In the genomic region with DNA sequence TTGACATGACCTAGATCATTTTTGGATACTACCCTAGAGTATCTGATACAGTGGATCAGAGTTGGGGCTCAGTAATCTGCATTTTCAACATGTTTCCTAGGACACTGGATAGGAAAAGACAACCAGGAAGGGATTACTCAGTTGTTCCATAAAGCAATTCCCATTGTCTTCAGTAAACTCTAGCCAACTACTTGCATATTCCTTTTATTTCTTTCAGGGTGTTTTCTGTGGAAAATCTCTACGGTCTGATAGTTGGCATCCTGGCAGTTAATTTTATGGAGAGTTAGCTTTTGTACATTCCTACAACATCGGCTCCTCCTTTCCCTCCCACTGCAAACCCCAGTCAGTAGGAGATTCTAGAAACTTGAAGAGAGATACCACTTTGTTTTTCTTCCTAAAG, we compare ENCODE assay signal across 15 cellular contexts.
"Had no signal": no experiment of that assay in that cellular context is flagged by ENCODE, and none has a peak within 500 bp of the region (broad histone marks: within the 10 kb centered on the region; RNA-seq: fewer than 3 reads in every experiment).

No MANE protein-coding gene starts in this region.

- H3K4me3 Mint-ChIP-seq: activated B cell treated with CpG ODN at 0.5 μM for 24 hours; activated CD4-positive, alpha-beta T cell treated with anti-CD3 and anti-CD28 coated beads, Interleukin-2, amount 10 ng/mL, durations not matched to agents 24 days and 14 days; activated T-helper 1 cell treated with anti-CD3 and anti-CD28 coated beads, Interleukin-12 subunit alpha, Interleukin-12 subunit beta, Interleukin-2, Interleukin-4 antibody, amounts not matched to agents 30 ng/mL and 10 ng/mL and 1 ng/mL, durations not matched to agents 14 hours and 24 hours and 36 hours; brain; endodermal cell had no signal

- DNase-seq: activated B cell treated with CpG ODN at 0.5 μM for 24 hours; activated CD4-positive, alpha-beta T cell treated with anti-CD3 and anti-CD28 coated beads, Interleukin-2, amount 10 ng/mL, durations not matched to agents 24 days and 14 days; activated naive CD4-positive, alpha-beta T cell; adrenal gland; endodermal cell; foreskin keratinocyte; left colon; posterior cingulate gyrus; stimulated activated CD4-positive, alpha-beta T cell treated with anti-CD3 and anti-CD28 coated beads, Interleukin-4, amount 100 ng/mL, for 1 hour; stimulated activated CD8-positive, alpha-beta memory T cell treated with anti-CD3 and anti-CD28 coated beads, Interleukin-4, amount 100 ng/mL, for 48 hours; stimulated activated naive CD8-positive, alpha-beta T cell treated with anti-CD3 and anti-CD28 coated beads, Interleukin-15, Interleukin-2, amounts not matched to agents 100 U/mL and 50 U/mL, for 24 hours; T-helper 2 cell had no signal

- H3K4me1 Mint-ChIP-seq: activated B cell treated with CpG ODN at 0.5 μM for 24 hours; activated CD4-positive, alpha-beta T cell treated with anti-CD3 and anti-CD28 coated beads, Interleukin-2, amount 10 ng/mL, durations not matched to agents 24 days and 14 days had no signal

- H3K9me3 Mint-ChIP-seq: activated B cell treated with CpG ODN at 0.5 μM for 24 hours; activated CD4-positive, alpha-beta T cell treated with anti-CD3 and anti-CD28 coated beads, Interleukin-2, amount 10 ng/mL, durations not matched to agents 24 days and 14 days; activated T-helper 1 cell treated with anti-CD3 and anti-CD28 coated beads, Interleukin-12 subunit alpha, Interleukin-12 subunit beta, Interleukin-2, Interleukin-4 antibody, amounts not matched to agents 30 ng/mL and 10 ng/mL and 1 ng/mL, durations not matched to agents 14 hours and 24 hours and 36 hours had no signal

- ATAC-seq: esophagus mucosa; foreskin keratinocyte; left colon; stimulated activated naive CD8-positive, alpha-beta T cell treated with anti-CD3 and anti-CD28 coated beads, Interleukin-15, Interleukin-2, amounts not matched to agents 100 U/mL and 50 U/mL, for 24 hours had no signal

- H3K27ac Mint-ChIP-seq: activated B cell treated with CpG ODN at 0.5 μM for 24 hours; activated CD4-positive, alpha-beta T cell treated with anti-CD3 and anti-CD28 coated beads, Interleukin-2, amount 10 ng/mL, durations not matched to agents 24 days and 14 days; activated T-helper 1 cell treated with anti-CD3 and anti-CD28 coated beads, Interleukin-12 subunit alpha, Interleukin-12 subunit beta, Interleukin-2, Interleukin-4 antibody, amounts not matched to agents 30 ng/mL and 10 ng/mL and 1 ng/mL, durations not matched to agents 14 hours and 24 hours and 36 hours; endodermal cell had no signal

- H3K27me3 Mint-ChIP-seq: activated B cell treated with CpG ODN at 0.5 μM for 24 hours; activated CD4-positive, alpha-beta T cell treated with anti-CD3 and anti-CD28 coated beads, Interleukin-2, amount 10 ng/mL, durations not matched to agents 24 days and 14 days had no signal
